19 cellular contexts compared by ENCODE assay signal in genomic region chr2:12594590-12594989, GRCh38.
"Had no signal": no experiment of that assay in that cellular context is flagged by ENCODE, and none has a peak within 500 bp of the region (broad histone marks: within the 10 kb centered on the region; RNA-seq: fewer than 3 reads in every experiment).

No MANE protein-coding gene starts in this region.

- H3K79me2 ChIP-seq: hepatocyte had no signal

- H3K4me2 ChIP-seq: hepatocyte had no signal

- H3K36me3 ChIP-seq: gastrocnemius medialis, heart left ventricle, left lung, pancreas, right lobe of liver, transverse colon, upper lobe of right lung, uterus had no signal

- DNase-seq: effector memory CD4-positive, alpha-beta T cell; gastrocnemius medialis; heart left ventricle; left cardiac atrium; left lung; naive thymus-derived CD8-positive, alpha-beta T cell; occipital lobe; pancreas; right lobe of liver; small intestine; stimulated activated CD4-positive, alpha-beta T cell treated with anti-CD3 and anti-CD28 coated beads, Interleukin-15, amount 100 ng/mL, for 24 hours; stimulated activated CD4-positive, alpha-beta T cell treated with anti-CD3 and anti-CD28 coated beads, Interleukin-2, amount 100 ng/mL, for 48 hours; stimulated activated naive B cell treated with anti-CD40 and anti-IgM and Interleukin-4, amounts not matched to agents 10 μg/mL and 1 μg/mL and 100 μg/mL, for 72 hours; transverse colon; upper lobe of right lung; uterus had no signal

- H3K4me1 ChIP-seq: gastrocnemius medialis, left lung, pancreas, right lobe of liver, transverse colon, upper lobe of right lung, uterus had no signal

- H2AFZ ChIP-seq: hepatocyte had no signal

- H3K27me3 ChIP-seq: gastrocnemius medialis, heart left ventricle, hepatocyte, left lung, pancreas, right lobe of liver, transverse colon, upper lobe of right lung, uterus had no signal

- FAIRE-seq: endothelial cell of umbilical vein, pancreas, small intestine had no signal

- ATAC-seq: gastrocnemius medialis; heart left ventricle; left cardiac atrium; left lung; naive thymus-derived CD8-positive, alpha-beta T cell; pancreas; right lobe of liver; stimulated activated naive B cell treated with anti-CD40 and anti-IgM and Interleukin-4, amounts not matched to agents 10 μg/mL and 1 μg/mL and 100 μg/mL, for 72 hours; upper lobe of right lung had no signal

- H3K4me3 ChIP-seq: coronary artery, gastrocnemius medialis, heart left ventricle, hepatocyte, left lung, pancreas, right lobe of liver, transverse colon, upper lobe of right lung, uterus had no signal

- H3K9me3 ChIP-seq: gastrocnemius medialis, heart left ventricle, left lung, pancreas, right lobe of liver, transverse colon, upper lobe of right lung, uterus had no signal

- H3K27ac ChIP-seq: coronary artery, gastrocnemius medialis, heart left ventricle, hepatocyte, left lung, pancreas, right lobe of liver, transverse colon, upper lobe of right lung, uterus had no signal
